ENCODE assay signal across 15 cellular contexts in the genomic region with DNA sequence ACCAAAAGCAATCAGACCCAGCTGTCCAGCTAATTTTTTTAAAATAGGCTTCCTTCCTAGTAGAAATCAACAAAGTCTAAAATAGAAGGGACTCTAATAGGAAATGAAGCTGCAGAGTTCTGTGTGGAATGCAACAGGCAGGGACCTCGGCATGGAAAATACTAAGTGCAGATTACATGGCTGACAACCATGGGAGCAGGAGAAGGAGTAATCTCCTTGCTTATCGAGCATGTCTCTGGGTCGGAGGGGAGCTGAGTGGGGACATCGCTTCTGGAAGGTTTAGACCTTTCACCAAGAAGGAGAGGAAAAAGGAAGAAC. TPM values are rescaled to one million over a fixed set of nuclear protein-coding genes. Genes with fewer than 3 reads are reported as not detected.
DNase-seq lines count a peak whose midpoint lies in the region; ATAC-seq, FAIRE-seq and TF ChIP-seq lines count a peak whose summit lies in the region.
"Had no signal": no experiment of that assay in that cellular context is flagged by ENCODE, and none has a peak within 500 bp of the region (broad histone marks: within the 10 kb centered on the region; RNA-seq: fewer than 3 reads in every experiment).

No MANE protein-coding gene starts in this region.

- H3K4me1 Mint-ChIP-seq in activated naive CD8-positive, alpha-beta T cell (ENCODE audit: low read depth), result peaks cover 78% of the 10 kb centered on the region

- no peak overlapping the region for H2AFZ ChIP-seq in SK-N-SH (ENCODE audit: low read depth)

- no peak overlapping the region for H3K9ac ChIP-seq in SK-N-SH

- H3K9me2 ChIP-seq in SK-N-SH, result no peaks in the 10 kb centered on the region

- 22% methylated on average over 4 of the region's 4 CpGs for WGBS in SK-N-SH (ENCODE audit: low lambda C conversion rate)
- WGBS in stomach, 5 donors, result 30 to 62% (median 55%) methylated on average over 4 of the region's 4 CpGs
- WGBS in small intestine, 3 donors, result 45 to 80% (median 76%) methylated on average over 4 of the region's 4 CpGs

- ATAC-seq in SK-N-SH treated with all-trans-retinoic acid at 6 μM for 48 hours (no peak), left ventricle myocardium superior (peak; percentile 53), GM19035 (IDR thresholded peaks at IDR 0.05; ENCODE audit: unreplicated experiment) (no peak)

- H3K36me3 ChIP-seq in SK-N-SH (replicated peaks in 1 of 2; ENCODE audit: control insufficient read depth in 1 of 2, insufficient read depth in 2 of 2, low read length in 1 of 2) (no peaks in the 10 kb centered on the region), stomach (no peaks in the 10 kb centered on the region), small intestine (ENCODE audit: control insufficient read depth in 2 of 2, insufficient read depth in 2 of 2, low read length in 2 of 2) (no peaks in the 10 kb centered on the region)

- H3K27ac ChIP-seq in SK-N-SH (ENCODE audit: low read depth in 2 of 2, low read length in 1 of 2), result peak overlapping the region in 1 of 2 experiments; percentile 71; a peak in 2 of 4 replicates
- peak overlapping the region in 4 of 5 donors; percentile 15 to 69 (median 36) for H3K27ac ChIP-seq in stomach
- H3K27ac ChIP-seq in small intestine (ENCODE audit: low read depth in 1 of 2, low read length in 1 of 2), result peak overlapping the region in 1 of 2 donors; percentile 64
- H3K27ac ChIP-seq: 22Rv1 had no signal

- H3K4me3 ChIP-seq in SK-N-SH (ENCODE audit: low read depth in 2 of 2, low read length in 1 of 2), result no peak overlapping the region
- H3K4me3 ChIP-seq in stomach, result peak overlapping the region in 2 of 4 donors; percentile 3 to 21
- H3K4me3 ChIP-seq in small intestine (ENCODE audit: low read depth in 1 of 2, low read length in 2 of 2), result no peak overlapping the region

- peaks cover 3% of the 10 kb centered on the region for H3K36me3 Mint-ChIP-seq in activated naive CD8-positive, alpha-beta T cell

- TF ChIP-seq EP300 in SK-N-SH (IDR thresholded peaks at IDR 0.05; ENCODE audit: borderline replicate concordance in 1 of 2, low read depth in 1 of 2, low read length in 1 of 2) (no peak), stomach (IDR thresholded peaks at IDR 0.05) (no peak)

- FAIRE-seq in small intestine (lab: Jason Lieb, UNC), result no peak
- FAIRE-seq: D721Med, endothelial cell of umbilical vein had no signal

- H3K27me3 ChIP-seq in SK-N-SH (ENCODE audit: insufficient read depth) (no peaks in the 10 kb centered on the region), stomach (peaks cover 0 to 2% (median 0%) of the 10 kb centered on the region in 3 donors), small intestine (ENCODE audit: control insufficient read depth in 2 of 2, insufficient read depth in 2 of 2, low read length in 2 of 2) (no peaks in the 10 kb centered on the region)

- H3K27ac Mint-ChIP-seq in activated naive CD8-positive, alpha-beta T cell, result peak overlapping the region; percentile 95

- no peaks in the 10 kb centered on the region for H4K20me1 ChIP-seq in SK-N-SH (ENCODE audit: insufficient read depth)

- peak; percentile 45 for DNase-seq in SK-N-SH
- no peak for DNase-seq in left ventricle myocardium superior
- no peak for DNase-seq in stomach
- no peak for DNase-seq in stimulated activated CD4-positive, alpha-beta T cell treated with anti-CD3 and anti-CD28 coated beads, Interleukin-4, amount 100 ng/mL, for 24 hours
- no peak for DNase-seq in small intestine
- DNase-seq: activated CD4-positive, alpha-beta T cell treated with anti-CD3 and anti-CD28 coated beads, Interleukin-2, amount 50 U/mL, for 4 hours; Kasumi-1; NCI-H2107; stimulated activated CD4-positive, alpha-beta T cell treated with anti-CD3 and anti-CD28 coated beads, Interleukin-4, amount 100 ng/mL, for 4 hours had no signal

- TF ChIP-seq RAD21 in SK-N-SH (IDR thresholded peaks at IDR 0.05; ENCODE audit: low read length), result no peak

- H3K9me3 ChIP-seq in SK-N-SH, result no peaks in the 10 kb centered on the region
- no peaks in the 10 kb centered on the region for H3K9me3 ChIP-seq in stomach
- no peaks in the 10 kb centered on the region for H3K9me3 ChIP-seq in small intestine (ENCODE audit: control insufficient read depth, low read depth)

- CTCF ChIA-PET in SK-N-SH (lab: Yijun Ruan, JAX), result interaction anchor here (0.7 to 1.5 kb wide), 7 partner anchors 11 to 1861 kb away, joined by 3 to 6 read pairs (median 3); no protein-coding TSS in a partner anchor

- POLR2A ChIA-PET in SK-N-SH (lab: Yijun Ruan, JAX), result interaction anchor here (1.1 kb wide), 1 partner anchor 76 kb away, joined by 3 read pairs; no protein-coding TSS in a partner anchor

- H3K4me1 ChIP-seq in SK-N-SH (ENCODE audit: control insufficient read depth in 1 of 2, insufficient read depth in 2 of 2, low read depth in 1 of 2, low read length in 1 of 2) (peaks cover 0 to 14% of the 10 kb centered on the region in 2 experiments; a peak in 2 of 4 replicates), stomach (peaks cover 15 to 26% (median 19%) of the 10 kb centered on the region in 4 donors), small intestine (ENCODE audit: control insufficient read depth in 2 of 2, insufficient read depth in 1 of 2, low read depth in 1 of 2, low read length in 1 of 2) (peaks cover 0 to 5% of the 10 kb centered on the region in 2 donors)

- no peak for TF ChIP-seq POLR2A in stomach (IDR thresholded peaks at IDR 0.05)

- intact Hi-C loops in left ventricle myocardium superior (cut with micrococcal nuclease), result no loop called here
- intact Hi-C loops in stomach (cut with DNase I; ENCODE audit: low total_unique reads), result no loop called here

- no peaks in the 10 kb centered on the region for H3K9me3 Mint-ChIP-seq in activated naive CD8-positive, alpha-beta T cell (ENCODE audit: low read depth)

- no peak for TF ChIP-seq CTCF in SK-N-SH (IDR thresholded peaks at IDR 0.05)
- no peak for TF ChIP-seq CTCF in stomach (IDR thresholded peaks at IDR 0.05)

- no peaks in the 10 kb centered on the region for H3K27me3 Mint-ChIP-seq in activated naive CD8-positive, alpha-beta T cell

- 0 out of 2 replicates have a peak overlapping the region, but pooled peaks have one; percentile 11 for H3K4me2 ChIP-seq in SK-N-SH

- H3K4me3 Mint-ChIP-seq in activated naive CD8-positive, alpha-beta T cell, result peak overlapping the region; percentile 92

- H3F3A ChIP-seq in SK-N-SH (replicated peaks; ENCODE audit: insufficient read depth), result no peaks in the 10 kb centered on the region

- no peaks in the 10 kb centered on the region for H3K79me2 ChIP-seq in SK-N-SH (ENCODE audit: insufficient read depth)

TF ChIP-seq in SK-N-SH, 30 proteins besides CTCF, POLR2A, EP300 and RAD21:
- TF ChIP-seq, protein P1, sequence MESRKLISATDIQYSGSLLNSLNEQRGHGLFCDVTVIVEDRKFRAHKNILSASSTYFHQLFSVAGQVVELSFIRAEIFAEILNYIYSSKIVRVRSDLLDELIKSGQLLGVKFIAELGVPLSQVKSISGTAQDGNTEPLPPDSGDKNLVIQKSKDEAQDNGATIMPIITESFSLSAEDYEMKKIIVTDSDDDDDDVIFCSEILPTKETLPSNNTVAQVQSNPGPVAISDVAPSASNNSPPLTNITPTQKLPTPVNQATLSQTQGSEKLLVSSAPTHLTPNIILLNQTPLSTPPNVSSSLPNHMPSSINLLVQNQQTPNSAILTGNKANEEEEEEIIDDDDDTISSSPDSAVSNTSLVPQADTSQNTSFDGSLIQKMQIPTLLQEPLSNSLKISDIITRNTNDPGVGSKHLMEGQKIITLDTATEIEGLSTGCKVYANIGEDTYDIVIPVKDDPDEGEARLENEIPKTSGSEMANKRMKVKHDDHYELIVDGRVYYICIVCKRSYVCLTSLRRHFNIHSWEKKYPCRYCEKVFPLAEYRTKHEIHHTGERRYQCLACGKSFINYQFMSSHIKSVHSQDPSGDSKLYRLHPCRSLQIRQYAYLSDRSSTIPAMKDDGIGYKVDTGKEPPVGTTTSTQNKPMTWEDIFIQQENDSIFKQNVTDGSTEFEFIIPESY (IDR thresholded peaks at IDR 0.05; ENCODE audit: borderline replicate concordance, low read depth), result no peak
- TF ChIP-seq RCOR1 (IDR thresholded peaks at IDR 0.05; ENCODE audit: low read length), result no peak

TF ChIP-seq in SK-N-SH treated with all-trans-retinoic acid at 6 μM for 48 hours, 23 proteins besides CTCF, POLR2A, EP300 and RAD21:
- TF ChIP-seq PATZ1 (CRISPR knock-in tag; IDR thresholded peaks at IDR 0.05; ENCODE audit: borderline replicate concordance), result no peak
- TF ChIP-seq CREB5 (CRISPR knock-in tag; IDR thresholded peaks at IDR 0.05; ENCODE audit: low read depth), result no peak
- no peak for TF ChIP-seq SNAI2 (CRISPR knock-in tag; IDR thresholded peaks at IDR 0.05)
- TF ChIP-seq ZFP3 (CRISPR knock-in tag; IDR thresholded peaks at IDR 0.05), result no peak
- no peak for TF ChIP-seq GLIS3 (CRISPR knock-in tag; IDR thresholded peaks at IDR 0.05)

RNA-seq across cellular contexts. Expression of gene ZNF831, which starts 16.9 kb away (rescaled TPM):
- polyA plus RNA-seq in SK-N-SH (2012; rRNA removed), result not detected in 2 replicates
- not detected in 2 replicates for polyA plus RNA-seq in SK-N-SH (2012; cell fraction: cytosol; rRNA removed)
- polyA plus RNA-seq in SK-N-SH (2012; cell fraction: nucleus; rRNA removed), result not detected in 2 replicates
- total RNA-seq in left ventricle myocardium superior, result 0.17 TPM
- total RNA-seq in stomach, result 1 to 10 TPM in 3 of 5 donors, under 1 TPM in 1, not detected in 1; under 0.01 to 2.9 (median 1.2) TPM
- polyA plus RNA-seq in stomach, result under 1 TPM; 0.06 to 0.31 (median 0.15) TPM
- polyA plus RNA-seq in small intestine, result under 1 TPM; under 0.01 to 0.40 (median 0.27) TPM
- total RNA-seq: endothelial cell of umbilical vein had no signal
- polyA plus RNA-seq: endothelial cell of umbilical vein had no signal
